ENCODE assay signal across 11 cellular contexts in genomic region chr12:25459541-25459951, GRCh38.
DNase-seq lines count a peak whose midpoint lies in the region; ATAC-seq, FAIRE-seq and TF ChIP-seq lines count a peak whose summit lies in the region.
"Had no signal": no experiment of that assay in that cellular context is flagged by ENCODE, and none has a peak within 500 bp of the region (broad histone marks: within the 10 kb centered on the region; RNA-seq: fewer than 3 reads in every experiment).

No MANE protein-coding gene starts in this region.

- H2BK15ac ChIP-seq in neuronal stem cell (ENCODE audit: low read length), result no peak overlapping the region

- FAIRE-seq in D721Med (lab: Jason Lieb, UNC), result no peak

- no peak overlapping the region for H2BK120ac ChIP-seq in neuronal stem cell (ENCODE audit: low read depth, low read length)

- H3K27me3 ChIP-seq in neuronal stem cell (ENCODE audit: control insufficient read depth in 3 of 3, insufficient read depth in 3 of 3, low read depth in 1 of 3, low read length in 3 of 3), result no peaks in the 10 kb centered on the region

- no peak overlapping the region for H4K8ac ChIP-seq in neuronal stem cell (ENCODE audit: low read depth, low read length)

- H3K9me3 ChIP-seq in neuronal stem cell (replicated peaks in 1 of 2; ENCODE audit: control insufficient read depth in 2 of 2, insufficient read depth in 1 of 2, low read depth in 1 of 2, low read length in 2 of 2), result no peaks in the 10 kb centered on the region

- H4K91ac ChIP-seq in neuronal stem cell (ENCODE audit: low read depth, low read length, poor library complexity), result no peak overlapping the region

- H3K4me2 ChIP-seq in neuronal stem cell (ENCODE audit: insufficient read depth, low read length, poor library complexity, severe bottlenecking), result no peak overlapping the region

- ATAC-seq in GM21360 (IDR thresholded peaks at IDR 0.05; ENCODE audit: unreplicated experiment) (peak; percentile 51), HG03280 (IDR thresholded peaks at IDR 0.05; ENCODE audit: unreplicated experiment) (peak; percentile 72)
- peak; percentile 43 for ATAC-seq in effector memory CD8-positive, alpha-beta T cell (replicated peaks)

- no peaks in the 10 kb centered on the region for H3K79me1 ChIP-seq in neuronal stem cell (ENCODE audit: low read depth, low read length)

- no peak overlapping the region for H3K18ac ChIP-seq in neuronal stem cell (ENCODE audit: low read length)

- H2BK5ac ChIP-seq in neuronal stem cell (ENCODE audit: low read length), result no peak overlapping the region

- TF ChIP-seq CTCF in GM12864 (IDR thresholded peaks at IDR 0.05; ENCODE audit: low read depth, low read length, missing control alignments), result no peak
- TF ChIP-seq CTCF in D721Med (IDR thresholded peaks at IDR 0.05; ENCODE audit: insufficient read depth, missing control alignments), result no peak

- no peak overlapping the region for H3K4ac ChIP-seq in neuronal stem cell (ENCODE audit: low read length)

- no peak overlapping the region for H3K23ac ChIP-seq in neuronal stem cell (ENCODE audit: low read depth, low read length, poor library complexity)

- no peak overlapping the region for H3K4me3 Mint-ChIP-seq in effector memory CD8-positive, alpha-beta T cell
- H3K4me3 Mint-ChIP-seq: activated naive CD8-positive, alpha-beta T cell treated with anti-CD3 and anti-CD28 coated beads, Interleukin-2, amount 10 ng/mL, durations not matched to agents 7 days and 5 days; T-helper 1 cell treated with Interleukin-12 subunit alpha and Interleukin-12 subunit beta and Interleukin-4 antibody, amounts not matched to agents 30 μg/mL and 1 μg/mL, for 36 hours had no signal

- H2BK12ac ChIP-seq in neuronal stem cell (ENCODE audit: low read length), result no peak overlapping the region

- H3K36me3 ChIP-seq in neuronal stem cell (replicated peaks in 1 of 2; ENCODE audit: control insufficient read depth in 2 of 2, insufficient read depth in 2 of 2, low read length in 2 of 2), result no peaks in the 10 kb centered on the region

- no peaks in the 10 kb centered on the region for H3K36me3 Mint-ChIP-seq in effector memory CD8-positive, alpha-beta T cell (ENCODE audit: insufficient read depth)
- H3K36me3 Mint-ChIP-seq: activated naive CD8-positive, alpha-beta T cell treated with anti-CD3 and anti-CD28 coated beads, Interleukin-2, amount 10 ng/mL, durations not matched to agents 7 days and 5 days had no signal

- H3K27me3 Mint-ChIP-seq in effector memory CD8-positive, alpha-beta T cell, result peaks cover 9% of the 10 kb centered on the region in 2 donors

- no peaks in the 10 kb centered on the region for H3K4me1 ChIP-seq in neuronal stem cell (ENCODE audit: control insufficient read depth in 2 of 2, insufficient read depth in 1 of 2, low read depth in 1 of 2, low read length in 2 of 2)

- no peak overlapping the region for H2AK5ac ChIP-seq in neuronal stem cell (ENCODE audit: low read depth, low read length)

- DNase-seq in GM12864 (ENCODE audit: low read depth), result peak; percentile 13
- no peak for DNase-seq in effector memory CD8-positive, alpha-beta T cell
- DNase-seq in D721Med (ENCODE audit: insufficient read length, low spot score), result no peak
- no peak for DNase-seq in occipital lobe (lab: John Stamatoyannopoulos, UW)
- no peak for DNase-seq in activated naive CD4-positive, alpha-beta T cell (lab: John Stamatoyannopoulos, UW)
- no peak for DNase-seq in neuronal stem cell (ENCODE audit: low spot score)
- DNase-seq: activated naive CD8-positive, alpha-beta T cell treated with anti-CD3 and anti-CD28 coated beads, Interleukin-2, amount 10 ng/mL, durations not matched to agents 7 days and 5 days; DMS 273 treated with DMSO at 0.1 percent for 48 hours had no signal

- peak overlapping the region in 1 of 2 donors; percentile 46 for H3K27ac Mint-ChIP-seq in effector memory CD8-positive, alpha-beta T cell
- H3K27ac Mint-ChIP-seq: activated naive CD8-positive, alpha-beta T cell treated with anti-CD3 and anti-CD28 coated beads, Interleukin-2, amount 10 ng/mL, durations not matched to agents 7 days and 5 days; T-helper 1 cell treated with Interleukin-12 subunit alpha and Interleukin-12 subunit beta and Interleukin-4 antibody, amounts not matched to agents 30 μg/mL and 1 μg/mL, for 36 hours had no signal

- no peaks in the 10 kb centered on the region for H3K4me1 Mint-ChIP-seq in effector memory CD8-positive, alpha-beta T cell (ENCODE audit: low read depth in 2 of 2)
- H3K4me1 Mint-ChIP-seq: activated naive CD8-positive, alpha-beta T cell treated with anti-CD3 and anti-CD28 coated beads, Interleukin-2, amount 10 ng/mL, durations not matched to agents 7 days and 5 days had no signal

- no peaks in the 10 kb centered on the region for H3K9me3 Mint-ChIP-seq in effector memory CD8-positive, alpha-beta T cell
- H3K9me3 Mint-ChIP-seq: T-helper 1 cell treated with Interleukin-12 subunit alpha and Interleukin-12 subunit beta and Interleukin-4 antibody, amounts not matched to agents 30 μg/mL and 1 μg/mL, for 36 hours had no signal

- no peak overlapping the region for H3K9ac ChIP-seq in neuronal stem cell (ENCODE audit: low read depth, low read length, poor library complexity)

- no peak overlapping the region for H3K4me3 ChIP-seq in GM12864 (ENCODE audit: low read depth, low read length)
- H3K4me3 ChIP-seq in neuronal stem cell (ENCODE audit: low read length in 2 of 2), result no peak overlapping the region

- H2AFZ ChIP-seq in neuronal stem cell (ENCODE audit: low read length), result no peak overlapping the region

- WGBS in neuronal stem cell (ENCODE audit: extremely low coverage in 2 of 2, insufficient read length in 2 of 2, insufficient replicate concordance in 1 of 2), 2 donors, result no CpG with 5 or more reads among the region's 13 CpGs

- no peak overlapping the region for H3K14ac ChIP-seq in neuronal stem cell (ENCODE audit: low read length)

- no peak overlapping the region for H3K27ac ChIP-seq in neuronal stem cell (replicated peaks; ENCODE audit: low read length)
